1 cellular context compared by ENCODE assay signal in genomic region chr17:37609170-37610040, GRCh38.
TF ChIP-seq lines count a peak whose summit lies in the region.

Gene SYNRG, minus strand, starts transcription at chr17:37609418. Its CDS starts 63 bp downstream, at chr17:37609355.

TF ChIP-seq in HEK293, 187 proteins besides CTCF, POLR2A, EP300 and RAD21 (continued from another document):
- TF ChIP-seq INSM2 (tag by site-specific recombination; IDR thresholded peaks at IDR 0.05) (no peak), YY2 (tag by site-specific recombination; IDR thresholded peaks at IDR 0.05) (peak; percentile 83), KLF7 (tag by site-specific recombination; IDR thresholded peaks at IDR 0.05; ENCODE audit: borderline replicate concordance) (no peak), YY1 (tag by site-specific recombination; IDR thresholded peaks at IDR 0.05) (peak; percentile 96), HIC1 (tag by site-specific recombination; IDR thresholded peaks at IDR 0.05) (peak; percentile 86), ZNF140 (tag by site-specific recombination; IDR thresholded peaks at IDR 0.05) (no peak), PATZ1 (tag by site-specific recombination; IDR thresholded peaks at IDR 0.05) (0 out of 2 replicates have a peak, but pooled peaks have one; percentile 46), KLF1 (tag by site-specific recombination; IDR thresholded peaks at IDR 0.05) (peak; percentile 31), ZNF561 (tag by site-specific recombination; IDR thresholded peaks at IDR 0.05; ENCODE audit: borderline replicate concordance) (peak; percentile 91; the same call in 1 of the 2 replicates), ZSCAN30 (tag by site-specific recombination; IDR thresholded peaks at IDR 0.05) (peak; percentile 83; the same call in 1 of the 2 replicates), ZNF449 (tag by site-specific recombination; IDR thresholded peaks at IDR 0.05) (no peak), ZNF248 (tag by site-specific recombination; IDR thresholded peaks at IDR 0.05) (no peak), ZNF488 (tag by site-specific recombination; IDR thresholded peaks at IDR 0.05) (no peak), KLF17 (tag by site-specific recombination; IDR thresholded peaks at IDR 0.05) (peak; percentile 42; the same call in 1 of the 2 replicates), BCL11B (tag by site-specific recombination; IDR thresholded peaks at IDR 0.05; ENCODE audit: low read depth) (peak; percentile 94; the same call in 1 of the 2 replicates), SP7 (tag by site-specific recombination; IDR thresholded peaks at IDR 0.05) (peak; percentile 57; the same call in 1 of the 2 replicates), PRDM4 (tag by site-specific recombination; IDR thresholded peaks at IDR 0.05) (no peak), SP3 (tag by site-specific recombination; IDR thresholded peaks at IDR 0.05) (peak; percentile 82), ZNF645 (tag by site-specific recombination; IDR thresholded peaks at IDR 0.05) (no peak), IKZF3 (tag by site-specific recombination; IDR thresholded peaks at IDR 0.05) (0 out of 2 replicates have a peak, but pooled peaks have one; percentile 29), ZNF184 (tag by site-specific recombination; IDR thresholded peaks at IDR 0.05) (peak; percentile 70; the same call in 1 of the 2 replicates), ZNF214 (tag by site-specific recombination; IDR thresholded peaks at IDR 0.05; ENCODE audit: borderline replicate concordance) (no peak), ZNF830 (tag by site-specific recombination; IDR thresholded peaks at IDR 0.05; ENCODE audit: low read depth) (no peak), ZNF560 (tag by site-specific recombination; IDR thresholded peaks at IDR 0.05; ENCODE audit: borderline replicate concordance) (no peak), ZNF146 (tag by site-specific recombination; IDR thresholded peaks at IDR 0.05) (no peak), ZNF223 (tag by site-specific recombination; IDR thresholded peaks at IDR 0.05) (0 out of 2 replicates have a peak, but pooled peaks have one; percentile 26), KLF8 (tag by site-specific recombination; IDR thresholded peaks at IDR 0.05) (peak; percentile 76; the same call in 1 of the 2 replicates), ZNF2 (tag by site-specific recombination; IDR thresholded peaks at IDR 0.05) (no peak), ZBTB6 (tag by site-specific recombination; IDR thresholded peaks at IDR 0.05) (peak; percentile 40; the same call in 1 of the 2 replicates), HOXA7 (CRISPR knock-in tag; IDR thresholded peaks at IDR 0.05; ENCODE audit: borderline replicate concordance) (no peak), ZNF580 (tag by site-specific recombination; IDR thresholded peaks at IDR 0.05) (no peak)
